In the genomic region with DNA sequence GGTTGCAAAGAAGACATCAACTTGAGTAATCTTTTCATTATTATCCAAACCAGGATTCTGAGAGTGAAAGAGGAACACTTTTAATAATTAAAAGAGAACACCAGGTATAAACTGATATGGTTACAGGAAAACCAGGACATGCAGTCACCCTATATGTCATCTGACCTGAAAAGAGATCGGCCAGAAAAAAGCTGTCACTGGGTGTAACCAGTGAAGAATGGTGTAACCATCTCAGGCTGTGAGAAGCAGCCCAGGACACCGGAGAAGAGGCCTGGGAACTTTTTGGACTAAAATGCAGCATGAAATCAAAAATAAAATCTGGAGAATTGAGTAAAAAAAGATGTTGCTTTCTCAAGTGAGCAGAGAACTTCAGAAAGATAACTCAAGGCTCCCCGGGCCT, we compare ENCODE assay signal across 27 cellular contexts. TPM values are rescaled to one million over a fixed set of nuclear protein-coding genes. Genes with fewer than 3 reads are reported as not detected.
DNase-seq lines count a peak whose midpoint lies in the region; ATAC-seq and TF ChIP-seq lines count a peak whose summit lies in the region.
"Had no signal": no experiment of that assay in that cellular context is flagged by ENCODE, and none has a peak within 500 bp of the region (broad histone marks: within the 10 kb centered on the region; RNA-seq: fewer than 3 reads in every experiment).

No MANE protein-coding gene starts in this region.

- DNase-seq in GM23248 (peak; percentile 83), SJSA1 (ENCODE audit: low read depth in 1 of 2, low spot score in 2 of 2) (no peak), foreskin keratinocyte (no peak), smooth muscle cell (lab: John Stamatoyannopoulos, UW; ENCODE audit: unreplicated experiment) (no peak), mesenteric fat pad (ENCODE audit: low spot score) (no peak), NK-92 (lab: John Stamatoyannopoulos, UW; ENCODE audit: unreplicated experiment) (no peak), COLO829 (ENCODE audit: low spot score) (no peak)
- DNase-seq: activated CD4-positive, CD25-positive, alpha-beta regulatory T cell; activated CD8-positive, alpha-beta memory T cell treated with anti-CD3 and anti-CD28 coated beads, Interleukin-2, amount 10 ng/mL, durations not matched to agents 7 days and 5 days; activated gamma-delta T cell; activated naive CD8-positive, alpha-beta T cell treated with anti-CD3 and anti-CD28 coated beads, Interleukin-2, amount 10 ng/mL, durations not matched to agents 7 days and 5 days; activated T-cell treated with anti-CD3 and anti-CD28 coated beads, Interleukin-2, amount 50 U/mL, for 4 hours; Caco-2; GDM1; left cardiac atrium; NCI-H1048; NCI-H1694 treated with DMSO at 0.1 percent for 48 hours; NCI-H446 treated with DMSO at 0.1 percent for 48 hours; NCI-H82; posterior cingulate gyrus; stimulated activated CD8-positive, alpha-beta memory T cell treated with anti-CD3 and anti-CD28 coated beads, Interleukin-4, amount 100 ng/mL, for 48 hours; thyroid gland had no signal

- 8 to 18% methylated on average over 3 of the region's 3 CpGs for WGBS in GM23248 (ENCODE audit: low coverage in 1 of 2, low lambda C conversion rate in 2 of 2, missing lambda C conversion rate in 2 of 2), 2 experiments
- 91% methylated on average over 3 of the region's 3 CpGs for WGBS in smooth muscle cell (ENCODE audit: low lambda C conversion rate)

- H3K27me3 ChIP-seq in GM23248 (replicated peaks; ENCODE audit: insufficient read depth) (no peaks in the 10 kb centered on the region), SJSA1 (replicated peaks) (no peaks in the 10 kb centered on the region), foreskin keratinocyte (no peaks in the 10 kb centered on the region), smooth muscle cell (ENCODE audit: low read depth) (no peaks in the 10 kb centered on the region)
- H3K27me3 ChIP-seq: ascending aorta, right atrium auricular region, thyroid gland, vagina had no signal

- H3K79me2 ChIP-seq in GM23248 (ENCODE audit: insufficient read depth) (0 out of 2 replicates have a peak, but pooled peaks cover 10% of the 10 kb centered on the region), smooth muscle cell (ENCODE audit: low read depth) (no peaks in the 10 kb centered on the region)

- H3F3A ChIP-seq in GM23248 (ENCODE audit: insufficient read depth) (peaks cover 88% of the 10 kb centered on the region), smooth muscle cell (ENCODE audit: low read depth) (peaks cover 37% of the 10 kb centered on the region)

- H3K27ac ChIP-seq in GM23248 (peak overlapping the region; percentile 98), SJSA1 (peak overlapping the region; percentile 50), foreskin keratinocyte (peak overlapping the region; percentile 34), smooth muscle cell (ENCODE audit: low read depth) (peak overlapping the region; percentile 98)
- H3K27ac ChIP-seq: ascending aorta, C4-2B, SK-N-MC, thyroid gland, vagina had no signal

- in situ Hi-C loops in GM23248 (cut with MboI), result no loop called here

- H3K4me3 ChIP-seq in GM23248 (no peak overlapping the region), SJSA1 (no peak overlapping the region), smooth muscle cell (no peak overlapping the region)
- H3K4me3 ChIP-seq: ascending aorta, right atrium auricular region, SK-N-MC, thyroid gland, vagina had no signal

- TF ChIP-seq CTCF in foreskin keratinocyte (conservative IDR thresholded peaks at IDR 0.05) (no peak), smooth muscle cell (IDR thresholded peaks at IDR 0.05; ENCODE audit: borderline replicate concordance, insufficient read depth, poor library complexity, severe bottlenecking) (no peak)

- H3K36me3 ChIP-seq in GM23248 (ENCODE audit: low read depth) (no peaks in the 10 kb centered on the region), SJSA1 (no peaks in the 10 kb centered on the region), smooth muscle cell (ENCODE audit: low read depth) (no peaks in the 10 kb centered on the region)
- H3K36me3 ChIP-seq: ascending aorta, right atrium auricular region, thyroid gland, vagina had no signal

- no peak for ATAC-seq in foreskin keratinocyte
- ATAC-seq: activated CD8-positive, alpha-beta memory T cell treated with anti-CD3 and anti-CD28 coated beads, Interleukin-2, amount 10 ng/mL, durations not matched to agents 7 days and 5 days; activated T-cell treated with anti-CD3 and anti-CD28 coated beads, Interleukin-2, amount 50 U/mL, for 4 hours; left cardiac atrium had no signal

- H3K9me2 ChIP-seq in GM23248 (ENCODE audit: insufficient read depth), result no peaks in the 10 kb centered on the region

- H3K4me2 ChIP-seq in GM23248 (ENCODE audit: unreplicated experiment) (peak overlapping the region; percentile 76), smooth muscle cell (peak overlapping the region; percentile 66)

- H2AFZ ChIP-seq in GM23248 (no peak overlapping the region), smooth muscle cell (ENCODE audit: low read depth) (no peak overlapping the region)

- H4K20me1 ChIP-seq in GM23248 (ENCODE audit: insufficient read depth), result no peaks in the 10 kb centered on the region
- no peaks in the 10 kb centered on the region for H4K20me1 ChIP-seq in smooth muscle cell (ENCODE audit: low read depth)

- H3K4me1 ChIP-seq in GM23248 (ENCODE audit: insufficient read depth) (peaks cover 96% of the 10 kb centered on the region), SJSA1 (replicated peaks) (peaks cover 89% of the 10 kb centered on the region), foreskin keratinocyte (peaks cover 71% of the 10 kb centered on the region), smooth muscle cell (ENCODE audit: low read depth) (peaks cover 32% of the 10 kb centered on the region)
- H3K4me1 ChIP-seq: ascending aorta had no signal

- H3K9me3 ChIP-seq in GM23248 (ENCODE audit: low read depth) (no peaks in the 10 kb centered on the region), SJSA1 (replicated peaks) (no peaks in the 10 kb centered on the region), smooth muscle cell (replicated peaks; ENCODE audit: low read depth) (no peaks in the 10 kb centered on the region)
- H3K9me3 ChIP-seq: ascending aorta, Caco-2, right atrium auricular region, thyroid gland, vagina had no signal

- H3K9ac ChIP-seq in GM23248 (peak overlapping the region; percentile 77), smooth muscle cell (ENCODE audit: low read depth) (peak overlapping the region; percentile 35)

RNA-seq across cellular contexts. Expression of a gene that starts 10.1 kb away (rescaled TPM):
- 1,174 and 1,238 TPM in 2 replicates for total RNA-seq in GM23248 (2014; rRNA removed; shearing (Covaris generic))
- 2,200 and 2,264 TPM in 2 replicates for polyA plus RNA-seq in GM23248 (2016; fragmentation: Nextera tagmentation; extraction: Ambion mirVana)
- 58.4 and 74.8 TPM in 2 replicates for total RNA-seq in SJSA1 (2014; rRNA removed; shearing (Covaris generic))
- 24.5 and 25.0 TPM in 2 replicates for total RNA-seq in foreskin keratinocyte
- 15.7 and 17.0 TPM in 2 replicates for polyA plus RNA-seq in foreskin keratinocyte
- 67.9 and 83.2 TPM in 2 replicates for total RNA-seq in smooth muscle cell
- 147 and 159 TPM in 2 replicates for polyA plus RNA-seq in smooth muscle cell
- total RNA-seq in mesenteric fat pad, result 426 TPM
- total RNA-seq: activated naive CD8-positive, alpha-beta T cell treated with anti-CD3 and anti-CD28 coated beads, Interleukin-2, amount 10 ng/mL, durations not matched to agents 7 days and 5 days had no signal

Comparison
In these comparisons a context has a peak if more than half of its experiments do, and no peak if none do; other contexts are left out.
1. H3K27ac ChIP-seq: peak in every context shown above with its lines; median percentile 98 in GM23248; 98 in smooth muscle cell; 50 in SJSA1; 34 in foreskin keratinocyte.